ENCODE assay signal across 1 cellular context in the genomic region with DNA sequence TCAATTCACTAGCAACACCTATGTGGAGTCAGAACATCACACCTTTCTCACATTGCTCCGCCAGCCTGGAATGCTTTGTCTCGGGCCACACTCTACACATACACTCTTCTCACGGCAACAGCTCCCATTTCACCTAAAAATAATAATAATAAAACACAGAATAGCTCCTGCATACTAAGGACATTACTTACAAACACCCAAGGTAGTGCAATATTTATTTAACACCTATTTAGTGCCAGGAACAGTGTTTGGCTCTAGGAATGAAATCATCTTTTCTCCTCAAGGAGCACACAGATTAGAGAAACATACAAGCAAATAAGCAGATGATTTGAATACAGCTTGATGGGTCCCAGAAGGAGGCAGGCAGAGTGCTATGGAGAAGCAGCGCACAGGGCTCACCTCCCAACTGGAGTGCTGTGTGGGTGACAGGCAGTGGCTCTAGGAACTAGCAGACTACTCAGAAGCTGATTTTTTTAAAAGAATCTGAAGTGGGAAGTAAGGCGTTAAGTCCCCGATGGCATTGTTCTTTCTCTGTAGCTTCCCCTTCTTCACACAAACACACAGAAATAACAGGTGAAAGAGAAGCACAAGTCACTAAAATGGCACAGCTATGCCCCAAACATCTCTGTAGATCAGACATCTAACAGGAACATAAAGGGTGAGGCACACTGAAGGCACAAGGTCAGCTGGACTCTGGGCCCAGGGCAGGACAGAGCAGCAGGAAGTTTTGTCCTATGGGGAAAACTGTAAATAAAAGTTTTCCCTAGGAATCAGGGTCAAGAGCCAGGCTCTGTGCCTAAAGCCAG.
TF ChIP-seq lines count a peak whose summit lies in the region.

No MANE protein-coding gene starts in this region.

TF ChIP-seq in HepG2, 621 proteins besides CTCF, POLR2A, EP300 and RAD21 (continued from another document and continues in another):
- TF ChIP-seq, protein P1, sequence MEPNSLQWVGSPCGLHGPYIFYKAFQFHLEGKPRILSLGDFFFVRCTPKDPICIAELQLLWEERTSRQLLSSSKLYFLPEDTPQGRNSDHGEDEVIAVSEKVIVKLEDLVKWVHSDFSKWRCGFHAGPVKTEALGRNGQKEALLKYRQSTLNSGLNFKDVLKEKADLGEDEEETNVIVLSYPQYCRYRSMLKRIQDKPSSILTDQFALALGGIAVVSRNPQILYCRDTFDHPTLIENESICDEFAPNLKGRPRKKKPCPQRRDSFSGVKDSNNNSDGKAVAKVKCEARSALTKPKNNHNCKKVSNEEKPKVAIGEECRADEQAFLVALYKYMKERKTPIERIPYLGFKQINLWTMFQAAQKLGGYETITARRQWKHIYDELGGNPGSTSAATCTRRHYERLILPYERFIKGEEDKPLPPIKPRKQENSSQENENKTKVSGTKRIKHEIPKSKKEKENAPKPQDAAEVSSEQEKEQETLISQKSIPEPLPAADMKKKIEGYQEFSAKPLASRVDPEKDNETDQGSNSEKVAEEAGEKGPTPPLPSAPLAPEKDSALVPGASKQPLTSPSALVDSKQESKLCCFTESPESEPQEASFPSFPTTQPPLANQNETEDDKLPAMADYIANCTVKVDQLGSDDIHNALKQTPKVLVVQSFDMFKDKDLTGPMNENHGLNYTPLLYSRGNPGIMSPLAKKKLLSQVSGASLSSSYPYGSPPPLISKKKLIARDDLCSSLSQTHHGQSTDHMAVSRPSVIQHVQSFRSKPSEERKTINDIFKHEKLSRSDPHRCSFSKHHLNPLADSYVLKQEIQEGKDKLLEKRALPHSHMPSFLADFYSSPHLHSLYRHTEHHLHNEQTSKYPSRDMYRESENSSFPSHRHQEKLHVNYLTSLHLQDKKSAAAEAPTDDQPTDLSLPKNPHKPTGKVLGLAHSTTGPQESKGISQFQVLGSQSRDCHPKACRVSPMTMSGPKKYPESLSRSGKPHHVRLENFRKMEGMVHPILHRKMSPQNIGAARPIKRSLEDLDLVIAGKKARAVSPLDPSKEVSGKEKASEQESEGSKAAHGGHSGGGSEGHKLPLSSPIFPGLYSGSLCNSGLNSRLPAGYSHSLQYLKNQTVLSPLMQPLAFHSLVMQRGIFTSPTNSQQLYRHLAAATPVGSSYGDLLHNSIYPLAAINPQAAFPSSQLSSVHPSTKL (CRISPR knock-in tag; IDR thresholded peaks at IDR 0.05), result peak; percentile 78
- TF ChIP-seq ZNF256 (CRISPR knock-in tag; conservative IDR thresholded peaks at IDR 0.05) (no peak), PRPF4 (IDR thresholded peaks at IDR 0.05; ENCODE audit: low read depth, low read length, poor library complexity, severe bottlenecking) (no peak), ATF1 (CRISPR knock-in tag; IDR thresholded peaks at IDR 0.05) (no peak), ELF3 (CRISPR knock-in tag; IDR thresholded peaks at IDR 0.05) (peak; percentile 88), ZNF33B (CRISPR knock-in tag; IDR thresholded peaks at IDR 0.05) (no peak), SMARCE1 (IDR thresholded peaks at IDR 0.05; ENCODE audit: borderline replicate concordance) (no peak), PCBP2 (optimal IDR thresholded peaks at IDR 0.05; ENCODE audit: low read depth, low read length, poor library complexity, severe bottlenecking) (no peak), SKI (IDR thresholded peaks at IDR 0.05; ENCODE audit: partially characterized antibody) (no peak), LCORL (IDR thresholded peaks at IDR 0.05) (no peak), LCORL (CRISPR knock-in tag; IDR thresholded peaks at IDR 0.05) (peak; percentile 69), MED1 (CRISPR knock-in tag; IDR thresholded peaks at IDR 0.05) (peak; percentile 57; the same call in 1 of the 2 replicates), MBD4 (IDR thresholded peaks at IDR 0.05; ENCODE audit: borderline replicate concordance, low read length) (no peak), PITX1 (CRISPR knock-in tag; IDR thresholded peaks at IDR 0.05) (no peak), SMAD9 (CRISPR knock-in tag; IDR thresholded peaks at IDR 0.05) (no peak), ARID2 (CRISPR knock-in tag; IDR thresholded peaks at IDR 0.05; ENCODE audit: borderline replicate concordance) (no peak), ZNF839 (CRISPR knock-in tag; IDR thresholded peaks at IDR 0.05; ENCODE audit: borderline replicate concordance) (no peak), ZNF160 (CRISPR knock-in tag; IDR thresholded peaks at IDR 0.05) (no peak), ATRX (CRISPR knock-in tag; IDR thresholded peaks at IDR 0.05; ENCODE audit: borderline replicate concordance) (no peak), HMGA1 (CRISPR knock-in tag; conservative IDR thresholded peaks at IDR 0.05) (no peak), ZNF850 (CRISPR knock-in tag; conservative IDR thresholded peaks at IDR 0.05) (no peak), ZSCAN20 (CRISPR knock-in tag; IDR thresholded peaks at IDR 0.05; ENCODE audit: borderline replicate concordance) (no peak), ZNF30 (CRISPR knock-in tag; IDR thresholded peaks at IDR 0.05) (no peak), ZNF737 (CRISPR knock-in tag; IDR thresholded peaks at IDR 0.05; ENCODE audit: borderline replicate concordance) (no peak), ZSCAN29 (CRISPR knock-in tag; conservative IDR thresholded peaks at IDR 0.05) (no peak), ZNF598 (CRISPR knock-in tag; IDR thresholded peaks at IDR 0.05; ENCODE audit: borderline replicate concordance) (no peak), NRL (CRISPR knock-in tag; IDR thresholded peaks at IDR 0.05; ENCODE audit: borderline replicate concordance) (no peak), FOXK1 (CRISPR knock-in tag; IDR thresholded peaks at IDR 0.05; ENCODE audit: borderline replicate concordance, low read depth) (no peak), CCAR2 (optimal IDR thresholded peaks at IDR 0.05; ENCODE audit: low read depth, low read length) (no peak), ZNF549 (CRISPR knock-in tag; IDR thresholded peaks at IDR 0.05) (no peak), ARNT (IDR thresholded peaks at IDR 0.05) (no peak)
- TF ChIP-seq, protein P2, sequence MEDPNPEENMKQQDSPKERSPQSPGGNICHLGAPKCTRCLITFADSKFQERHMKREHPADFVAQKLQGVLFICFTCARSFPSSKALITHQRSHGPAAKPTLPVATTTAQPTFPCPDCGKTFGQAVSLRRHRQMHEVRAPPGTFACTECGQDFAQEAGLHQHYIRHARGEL (CRISPR knock-in tag; IDR thresholded peaks at IDR 0.05), result no peak
- TF ChIP-seq, protein P3, sequence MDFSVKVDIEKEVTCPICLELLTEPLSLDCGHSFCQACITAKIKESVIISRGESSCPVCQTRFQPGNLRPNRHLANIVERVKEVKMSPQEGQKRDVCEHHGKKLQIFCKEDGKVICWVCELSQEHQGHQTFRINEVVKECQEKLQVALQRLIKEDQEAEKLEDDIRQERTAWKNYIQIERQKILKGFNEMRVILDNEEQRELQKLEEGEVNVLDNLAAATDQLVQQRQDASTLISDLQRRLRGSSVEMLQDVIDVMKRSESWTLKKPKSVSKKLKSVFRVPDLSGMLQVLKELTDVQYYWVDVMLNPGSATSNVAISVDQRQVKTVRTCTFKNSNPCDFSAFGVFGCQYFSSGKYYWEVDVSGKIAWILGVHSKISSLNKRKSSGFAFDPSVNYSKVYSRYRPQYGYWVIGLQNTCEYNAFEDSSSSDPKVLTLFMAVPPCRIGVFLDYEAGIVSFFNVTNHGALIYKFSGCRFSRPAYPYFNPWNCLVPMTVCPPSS (IDR thresholded peaks at IDR 0.05), result no peak
- TF ChIP-seq, protein P4, sequence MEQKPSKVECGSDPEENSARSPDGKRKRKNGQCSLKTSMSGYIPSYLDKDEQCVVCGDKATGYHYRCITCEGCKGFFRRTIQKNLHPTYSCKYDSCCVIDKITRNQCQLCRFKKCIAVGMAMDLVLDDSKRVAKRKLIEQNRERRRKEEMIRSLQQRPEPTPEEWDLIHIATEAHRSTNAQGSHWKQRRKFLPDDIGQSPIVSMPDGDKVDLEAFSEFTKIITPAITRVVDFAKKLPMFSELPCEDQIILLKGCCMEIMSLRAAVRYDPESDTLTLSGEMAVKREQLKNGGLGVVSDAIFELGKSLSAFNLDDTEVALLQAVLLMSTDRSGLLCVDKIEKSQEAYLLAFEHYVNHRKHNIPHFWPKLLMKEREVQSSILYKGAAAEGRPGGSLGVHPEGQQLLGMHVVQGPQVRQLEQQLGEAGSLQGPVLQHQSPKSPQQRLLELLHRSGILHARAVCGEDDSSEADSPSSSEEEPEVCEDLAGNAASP (CRISPR knock-in tag; IDR thresholded peaks at IDR 0.05; ENCODE audit: borderline replicate concordance), result no peak
- TF ChIP-seq, protein P5, sequence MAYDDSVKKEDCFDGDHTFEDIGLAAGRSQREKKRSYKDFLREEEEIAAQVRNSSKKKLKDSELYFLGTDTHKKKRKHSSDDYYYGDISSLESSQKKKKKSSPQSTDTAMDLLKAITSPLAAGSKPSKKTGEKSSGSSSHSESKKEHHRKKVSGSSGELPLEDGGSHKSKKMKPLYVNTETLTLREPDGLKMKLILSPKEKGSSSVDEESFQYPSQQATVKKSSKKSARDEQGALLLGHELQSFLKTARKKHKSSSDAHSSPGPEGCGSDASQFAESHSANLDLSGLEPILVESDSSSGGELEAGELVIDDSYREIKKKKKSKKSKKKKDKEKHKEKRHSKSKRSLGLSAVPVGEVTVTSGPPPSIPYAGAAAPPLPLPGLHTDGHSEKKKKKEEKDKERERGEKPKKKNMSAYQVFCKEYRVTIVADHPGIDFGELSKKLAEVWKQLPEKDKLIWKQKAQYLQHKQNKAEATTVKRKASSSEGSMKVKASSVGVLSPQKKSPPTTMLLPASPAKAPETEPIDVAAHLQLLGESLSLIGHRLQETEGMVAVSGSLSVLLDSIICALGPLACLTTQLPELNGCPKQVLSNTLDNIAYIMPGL (CRISPR knock-in tag; IDR thresholded peaks at IDR 0.05; ENCODE audit: borderline replicate concordance in 1 of 2, low read depth in 1 of 2), result no peak
- TF ChIP-seq, protein P6, sequence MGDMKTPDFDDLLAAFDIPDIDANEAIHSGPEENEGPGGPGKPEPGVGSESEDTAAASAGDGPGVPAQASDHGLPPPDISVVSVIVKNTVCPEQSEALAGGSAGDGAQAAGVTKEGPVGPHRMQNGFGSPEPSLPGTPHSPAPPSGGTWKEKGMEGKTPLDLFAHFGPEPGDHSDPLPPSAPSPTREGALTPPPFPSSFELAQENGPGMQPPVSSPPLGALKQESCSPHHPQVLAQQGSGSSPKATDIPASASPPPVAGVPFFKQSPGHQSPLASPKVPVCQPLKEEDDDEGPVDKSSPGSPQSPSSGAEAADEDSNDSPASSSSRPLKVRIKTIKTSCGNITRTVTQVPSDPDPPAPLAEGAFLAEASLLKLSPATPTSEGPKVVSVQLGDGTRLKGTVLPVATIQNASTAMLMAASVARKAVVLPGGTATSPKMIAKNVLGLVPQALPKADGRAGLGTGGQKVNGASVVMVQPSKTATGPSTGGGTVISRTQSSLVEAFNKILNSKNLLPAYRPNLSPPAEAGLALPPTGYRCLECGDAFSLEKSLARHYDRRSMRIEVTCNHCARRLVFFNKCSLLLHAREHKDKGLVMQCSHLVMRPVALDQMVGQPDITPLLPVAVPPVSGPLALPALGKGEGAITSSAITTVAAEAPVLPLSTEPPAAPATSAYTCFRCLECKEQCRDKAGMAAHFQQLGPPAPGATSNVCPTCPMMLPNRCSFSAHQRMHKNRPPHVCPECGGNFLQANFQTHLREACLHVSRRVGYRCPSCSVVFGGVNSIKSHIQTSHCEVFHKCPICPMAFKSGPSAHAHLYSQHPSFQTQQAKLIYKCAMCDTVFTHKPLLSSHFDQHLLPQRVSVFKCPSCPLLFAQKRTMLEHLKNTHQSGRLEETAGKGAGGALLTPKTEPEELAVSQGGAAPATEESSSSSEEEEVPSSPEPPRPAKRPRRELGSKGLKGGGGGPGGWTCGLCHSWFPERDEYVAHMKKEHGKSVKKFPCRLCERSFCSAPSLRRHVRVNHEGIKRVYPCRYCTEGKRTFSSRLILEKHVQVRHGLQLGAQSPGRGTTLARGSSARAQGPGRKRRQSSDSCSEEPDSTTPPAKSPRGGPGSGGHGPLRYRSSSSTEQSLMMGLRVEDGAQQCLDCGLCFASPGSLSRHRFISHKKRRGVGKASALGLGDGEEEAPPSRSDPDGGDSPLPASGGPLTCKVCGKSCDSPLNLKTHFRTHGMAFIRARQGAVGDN (CRISPR knock-in tag; IDR thresholded peaks at IDR 0.05), result no peak
- TF ChIP-seq, protein P7, sequence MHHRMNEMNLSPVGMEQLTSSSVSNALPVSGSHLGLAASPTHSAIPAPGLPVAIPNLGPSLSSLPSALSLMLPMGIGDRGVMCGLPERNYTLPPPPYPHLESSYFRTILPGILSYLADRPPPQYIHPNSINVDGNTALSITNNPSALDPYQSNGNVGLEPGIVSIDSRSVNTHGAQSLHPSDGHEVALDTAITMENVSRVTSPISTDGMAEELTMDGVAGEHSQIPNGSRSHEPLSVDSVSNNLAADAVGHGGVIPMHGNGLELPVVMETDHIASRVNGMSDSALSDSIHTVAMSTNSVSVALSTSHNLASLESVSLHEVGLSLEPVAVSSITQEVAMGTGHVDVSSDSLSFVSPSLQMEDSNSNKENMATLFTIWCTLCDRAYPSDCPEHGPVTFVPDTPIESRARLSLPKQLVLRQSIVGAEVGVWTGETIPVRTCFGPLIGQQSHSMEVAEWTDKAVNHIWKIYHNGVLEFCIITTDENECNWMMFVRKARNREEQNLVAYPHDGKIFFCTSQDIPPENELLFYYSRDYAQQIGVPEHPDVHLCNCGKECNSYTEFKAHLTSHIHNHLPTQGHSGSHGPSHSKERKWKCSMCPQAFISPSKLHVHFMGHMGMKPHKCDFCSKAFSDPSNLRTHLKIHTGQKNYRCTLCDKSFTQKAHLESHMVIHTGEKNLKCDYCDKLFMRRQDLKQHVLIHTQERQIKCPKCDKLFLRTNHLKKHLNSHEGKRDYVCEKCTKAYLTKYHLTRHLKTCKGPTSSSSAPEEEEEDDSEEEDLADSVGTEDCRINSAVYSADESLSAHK (CRISPR knock-in tag; IDR thresholded peaks at IDR 0.05; ENCODE audit: borderline replicate concordance), result no peak
- TF ChIP-seq, protein P8, sequence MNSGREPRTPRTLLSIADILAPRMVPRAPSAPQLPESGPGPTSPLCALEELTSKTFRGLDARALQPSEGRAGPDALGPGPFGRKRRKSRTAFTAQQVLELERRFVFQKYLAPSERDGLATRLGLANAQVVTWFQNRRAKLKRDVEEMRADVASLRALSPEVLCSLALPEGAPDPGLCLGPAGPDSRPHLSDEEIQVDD (CRISPR knock-in tag; IDR thresholded peaks at IDR 0.05; ENCODE audit: borderline replicate concordance), result no peak
- TF ChIP-seq, protein P9, sequence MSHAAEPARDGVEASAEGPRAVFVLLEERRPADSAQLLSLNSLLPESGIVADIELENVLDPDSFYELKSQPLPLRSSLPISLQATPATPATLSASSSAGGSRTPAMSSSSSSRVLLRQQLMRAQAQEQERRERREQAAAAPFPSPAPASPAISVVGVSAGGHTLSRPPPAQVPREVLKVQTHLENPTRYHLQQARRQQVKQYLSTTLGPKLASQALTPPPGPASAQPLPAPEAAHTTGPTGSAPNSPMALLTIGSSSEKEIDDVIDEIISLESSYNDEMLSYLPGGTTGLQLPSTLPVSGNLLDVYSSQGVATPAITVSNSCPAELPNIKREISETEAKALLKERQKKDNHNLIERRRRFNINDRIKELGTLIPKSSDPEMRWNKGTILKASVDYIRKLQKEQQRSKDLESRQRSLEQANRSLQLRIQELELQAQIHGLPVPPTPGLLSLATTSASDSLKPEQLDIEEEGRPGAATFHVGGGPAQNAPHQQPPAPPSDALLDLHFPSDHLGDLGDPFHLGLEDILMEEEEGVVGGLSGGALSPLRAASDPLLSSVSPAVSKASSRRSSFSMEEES (CRISPR knock-in tag; IDR thresholded peaks at IDR 0.05), result peak; percentile 45; the same call in 1 of the 2 replicates
- TF ChIP-seq, protein P10, sequence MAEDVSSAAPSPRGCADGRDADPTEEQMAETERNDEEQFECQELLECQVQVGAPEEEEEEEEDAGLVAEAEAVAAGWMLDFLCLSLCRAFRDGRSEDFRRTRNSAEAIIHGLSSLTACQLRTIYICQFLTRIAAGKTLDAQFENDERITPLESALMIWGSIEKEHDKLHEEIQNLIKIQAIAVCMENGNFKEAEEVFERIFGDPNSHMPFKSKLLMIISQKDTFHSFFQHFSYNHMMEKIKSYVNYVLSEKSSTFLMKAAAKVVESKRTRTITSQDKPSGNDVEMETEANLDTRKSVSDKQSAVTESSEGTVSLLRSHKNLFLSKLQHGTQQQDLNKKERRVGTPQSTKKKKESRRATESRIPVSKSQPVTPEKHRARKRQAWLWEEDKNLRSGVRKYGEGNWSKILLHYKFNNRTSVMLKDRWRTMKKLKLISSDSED (CRISPR knock-in tag; IDR thresholded peaks at IDR 0.05), result no peak
